ENCODE assay signal across 1 cellular context in genomic region chr20:49519777-49520359, GRCh38.
TF ChIP-seq lines count a peak whose summit lies in the region.

No MANE protein-coding gene starts in this region.

TF ChIP-seq in IMR-90, 13 proteins besides CTCF, POLR2A, EP300 and RAD21:
- TF ChIP-seq MAFK (IDR thresholded peaks at IDR 0.05; ENCODE audit: low read depth, low read length) (no peak), CHD1 (IDR thresholded peaks at IDR 0.05; ENCODE audit: low read depth, low read length) (no peak), CEBPB (IDR thresholded peaks at IDR 0.05; ENCODE audit: low read depth, low read length) (no peak), MXI1 (IDR thresholded peaks at IDR 0.05; ENCODE audit: borderline replicate concordance, low read depth, low read length) (no peak), BHLHE40 (IDR thresholded peaks at IDR 0.05; ENCODE audit: low read depth, low read length) (no peak), MAZ (IDR thresholded peaks at IDR 0.05; ENCODE audit: borderline replicate concordance, low read depth, low read length) (no peak), SMC3 (IDR thresholded peaks at IDR 0.05; ENCODE audit: low read depth, low read length) (no peak), RFX5 (IDR thresholded peaks at IDR 0.05; ENCODE audit: low read depth, low read length) (no peak), FOS (IDR thresholded peaks at IDR 0.05; ENCODE audit: low read depth, low read length) (no peak)
TF ChIP-seq in IMR-90: peak in this region for 0.
